In the genomic region with DNA sequence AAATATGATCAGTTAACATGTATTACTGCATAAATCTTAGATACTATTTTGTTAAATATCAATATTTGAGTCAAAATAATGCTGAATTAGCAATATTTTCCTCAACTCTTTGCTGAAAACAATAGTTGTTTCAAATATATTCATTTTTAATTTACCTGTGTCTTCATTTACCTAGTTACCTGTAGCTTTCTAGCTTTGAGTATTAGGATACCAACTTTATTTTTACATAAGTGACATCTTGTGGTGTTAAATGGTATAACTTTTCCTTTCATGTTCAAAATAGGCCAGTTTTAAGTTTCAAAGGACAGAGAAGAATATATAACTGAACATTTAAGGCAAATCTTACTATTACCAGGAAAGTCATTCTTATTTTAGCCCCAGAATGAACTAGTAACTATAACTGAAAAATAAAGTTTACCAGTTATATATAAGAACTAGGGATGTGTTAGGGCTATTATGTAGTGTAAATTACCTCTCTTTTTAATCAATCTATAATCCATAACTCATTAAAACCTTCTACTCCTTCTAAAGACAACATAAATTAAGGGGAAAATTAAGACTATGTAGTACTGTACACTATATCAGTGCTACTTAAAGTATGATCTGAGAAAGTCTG, we compare ENCODE assay signal across 8 cellular contexts. TPM values are rescaled to one million over a fixed set of nuclear protein-coding genes. Genes with fewer than 3 reads are reported as not detected.
DNase-seq lines count a peak whose midpoint lies in the region; ATAC-seq and TF ChIP-seq lines count a peak whose summit lies in the region.

No MANE protein-coding gene starts in this region.

- TF ChIP-seq POLR2A in esophagus squamous epithelium (IDR thresholded peaks at IDR 0.05) (no peak), stomach (IDR thresholded peaks at IDR 0.05) (no peak)

- intact Hi-C loops in esophagus squamous epithelium (cut with DNase I) (no loop called here), stomach (cut with DNase I; ENCODE audit: low total_unique reads) (no loop called here)

- H3K27me3 ChIP-seq in esophagus squamous epithelium (no peaks in the 10 kb centered on the region), stomach (no peaks in the 10 kb centered on the region)

- DNase-seq in NCI-H510A treated with DMSO at 0.1 percent for 48 hours (lab: John Stamatoyannopoulos, UW), result peak; percentile 32
- DNase-seq in NCI-H510A (lab: John Stamatoyannopoulos, UW), result no peak
- peak; percentile 30 for DNase-seq in NCI-H748 treated with DMSO at 0.1 percent for 48 hours (lab: John Stamatoyannopoulos, UW)
- DNase-seq in esophagus squamous epithelium (lab: John Stamatoyannopoulos, UW), result no peak
- DNase-seq in stomach, result no peak
- no peak for DNase-seq in iPS-NIHi7 (ENCODE audit: extremely low spot score)
- no peak for DNase-seq in activated naive CD4-positive, alpha-beta T cell treated with anti-CD3 and anti-CD28 coated beads, Interleukin-2, amount 50 U/mL, for 16 hours

- H3K4me3 ChIP-seq in esophagus squamous epithelium (no peak overlapping the region), stomach (no peak overlapping the region)

- H3K9me3 ChIP-seq in esophagus squamous epithelium, result no peaks in the 10 kb centered on the region
- H3K9me3 ChIP-seq in stomach, result no peaks in the 10 kb centered on the region

- no peak for TF ChIP-seq EP300 in stomach (IDR thresholded peaks at IDR 0.05)

- peaks cover 0 to 25% (median 0%) of the 10 kb centered on the region in 3 donors for H3K36me3 ChIP-seq in esophagus squamous epithelium
- peaks cover 13 to 25% (median 19%) of the 10 kb centered on the region in 4 donors for H3K36me3 ChIP-seq in stomach

- ATAC-seq in HG03095 (IDR thresholded peaks at IDR 0.05; ENCODE audit: unreplicated experiment), result no peak

- H3K27ac ChIP-seq in esophagus squamous epithelium, result no peak overlapping the region
- no peak overlapping the region for H3K27ac ChIP-seq in stomach

- TF ChIP-seq CTCF in esophagus squamous epithelium (IDR thresholded peaks at IDR 0.05) (peak in 5 of 6 experiments; percentile 41 to 71 (median 43)), stomach (IDR thresholded peaks at IDR 0.05) (peak in 5 of 7 experiments; percentile 24 to 61 (median 53))

- H3K4me1 ChIP-seq in esophagus squamous epithelium (no peaks in the 10 kb centered on the region), stomach (peaks cover 0 to 21% (median 4%) of the 10 kb centered on the region in 4 donors)

RNA-seq across cellular contexts. Expression of a gene that starts 25.3 kb away (rescaled TPM):
- total RNA-seq in esophagus squamous epithelium (10 to 100 TPM; 30.7 to 48.5 (median 41.9) TPM), stomach (10 to 100 TPM; 15.2 to 81.0 (median 19.8) TPM)
- 10 to 100 TPM; 19.1 to 27.5 (median 27.2) TPM for polyA plus RNA-seq in stomach

Comparison
In these comparisons a context has a peak if more than half of its experiments do, and no peak if none do; other contexts are left out.
1. DNase-seq: peak in NCI-H510A treated with DMSO at 0.1 percent for 48 hours (single experiment) and NCI-H748 treated with DMSO at 0.1 percent for 48 hours (single experiment); none in NCI-H510A (single experiment), esophagus squamous epithelium (single experiment), stomach (single experiment), iPS-NIHi7 (single experiment) and activated naive CD4-positive, alpha-beta T cell treated with anti-CD3 and anti-CD28 coated beads, Interleukin-2, amount 50 U/mL, for 16 hours (single experiment).